3 cellular contexts compared by ENCODE assay signal in genomic region chr4:165909947-165910346, GRCh38.
TF ChIP-seq lines count a peak whose summit lies in the region.

No MANE protein-coding gene starts in this region.

TF ChIP-seq in SK-N-SH treated with all-trans-retinoic acid at 6 μM for 48 hours, 23 proteins besides CTCF, POLR2A, EP300 and RAD21 (continues in another document):
- no peak for TF ChIP-seq SNAI2 (CRISPR knock-in tag; IDR thresholded peaks at IDR 0.05)
- no peak for TF ChIP-seq ZFP30 (CRISPR knock-in tag; IDR thresholded peaks at IDR 0.05)
- TF ChIP-seq ARNTL (CRISPR knock-in tag; IDR thresholded peaks at IDR 0.05; ENCODE audit: borderline replicate concordance, low read depth): no peak
- no peak for TF ChIP-seq CREB5 (CRISPR knock-in tag; IDR thresholded peaks at IDR 0.05; ENCODE audit: low read depth)
- no peak for TF ChIP-seq POU6F1 (CRISPR knock-in tag; IDR thresholded peaks at IDR 0.05; ENCODE audit: borderline replicate concordance, low read depth)
- TF ChIP-seq ZNF70 (CRISPR knock-in tag; IDR thresholded peaks at IDR 0.05): no peak
- no peak for TF ChIP-seq TOX (CRISPR knock-in tag; IDR thresholded peaks at IDR 0.05; ENCODE audit: borderline replicate concordance)
- TF ChIP-seq TCF4 (CRISPR knock-in tag; IDR thresholded peaks at IDR 0.05; ENCODE audit: borderline replicate concordance): no peak
- TF ChIP-seq PPARA (CRISPR knock-in tag; IDR thresholded peaks at IDR 0.05; ENCODE audit: borderline replicate concordance): no peak
- no peak for TF ChIP-seq OSR1 (CRISPR knock-in tag; IDR thresholded peaks at IDR 0.05)
- no peak for TF ChIP-seq ZC3H10 (CRISPR knock-in tag; IDR thresholded peaks at IDR 0.05)
- TF ChIP-seq BACH2 (CRISPR knock-in tag; IDR thresholded peaks at IDR 0.05; ENCODE audit: borderline replicate concordance): no peak
- TF ChIP-seq GLIS3 (CRISPR knock-in tag; IDR thresholded peaks at IDR 0.05): no peak
- TF ChIP-seq ZNF8 (CRISPR knock-in tag; IDR thresholded peaks at IDR 0.05): no peak
- no peak for TF ChIP-seq ZFP3 (CRISPR knock-in tag; IDR thresholded peaks at IDR 0.05)
- TF ChIP-seq TSHZ2 (CRISPR knock-in tag; IDR thresholded peaks at IDR 0.05): no peak

TF ChIP-seq in SK-N-SH, 30 proteins besides CTCF, POLR2A, EP300 and RAD21:
- TF ChIP-seq RCOR1 (IDR thresholded peaks at IDR 0.05; ENCODE audit: low read length): no peak
- no peak for TF ChIP-seq CHD2 (IDR thresholded peaks at IDR 0.05; ENCODE audit: low read length, partially characterized antibody)
- no peak for TF ChIP-seq JUND (IDR thresholded peaks at IDR 0.05)
- no peak for TF ChIP-seq RFX5 (IDR thresholded peaks at IDR 0.05; ENCODE audit: low read length)
- TF ChIP-seq SMC3 (IDR thresholded peaks at IDR 0.05; ENCODE audit: low read depth, low read length): no peak
- no peak for TF ChIP-seq IRF3 (IDR thresholded peaks at IDR 0.05; ENCODE audit: low read depth, low read length)
- TF ChIP-seq USF1 (IDR thresholded peaks at IDR 0.05; ENCODE audit: borderline replicate concordance, low read depth): no peak
- TF ChIP-seq RXRA (IDR thresholded peaks at IDR 0.05; ENCODE audit: borderline replicate concordance, low read depth): no peak
- TF ChIP-seq NRF1 (IDR thresholded peaks at IDR 0.05; ENCODE audit: low read depth, low read length): no peak
- TF ChIP-seq GABPA (IDR thresholded peaks at IDR 0.05; ENCODE audit: low read depth): no peak
- TF ChIP-seq ZBTB33 (IDR thresholded peaks at IDR 0.05; ENCODE audit: borderline replicate concordance, low read depth): no peak
- TF ChIP-seq REST (IDR thresholded peaks at IDR 0.05; ENCODE audit: low read depth, low read length): no peak
- no peak for TF ChIP-seq GATA2 (CRISPR knock-in tag; IDR thresholded peaks at IDR 0.05)
- no peak for TF ChIP-seq POLR2AphosphoS5 (IDR thresholded peaks at IDR 0.05; ENCODE audit: low read depth, low read length)
- TF ChIP-seq ELF1 (IDR thresholded peaks at IDR 0.05): no peak
- no peak for TF ChIP-seq FOXJ3 (CRISPR knock-in tag; IDR thresholded peaks at IDR 0.05)
- no peak for TF ChIP-seq TEAD4 (IDR thresholded peaks at IDR 0.05; ENCODE audit: borderline replicate concordance, insufficient read depth)

TF ChIP-seq in HepG2, 621 proteins besides CTCF, POLR2A, EP300 and RAD21:
- TF ChIP-seq ZBTB8A (CRISPR knock-in tag; IDR thresholded peaks at IDR 0.05; ENCODE audit: borderline replicate concordance, low read depth) (no peak), RCOR2 (CRISPR knock-in tag; IDR thresholded peaks at IDR 0.05) (no peak), TERF1 (CRISPR knock-in tag; IDR thresholded peaks at IDR 0.05) (no peak), HDAC6 (IDR thresholded peaks at IDR 0.05; ENCODE audit: low read depth, low read length) (no peak), EHMT2 (IDR thresholded peaks at IDR 0.05; ENCODE audit: borderline replicate concordance, low read depth, low read length) (no peak), ZBTB37 (CRISPR knock-in tag; IDR thresholded peaks at IDR 0.05) (no peak), SP5 (CRISPR knock-in tag; IDR thresholded peaks at IDR 0.05; ENCODE audit: borderline replicate concordance, low read depth) (no peak), CREM (IDR thresholded peaks at IDR 0.05) (no peak), CREM (CRISPR knock-in tag; IDR thresholded peaks at IDR 0.05) (no peak)
